In the genomic region with DNA sequence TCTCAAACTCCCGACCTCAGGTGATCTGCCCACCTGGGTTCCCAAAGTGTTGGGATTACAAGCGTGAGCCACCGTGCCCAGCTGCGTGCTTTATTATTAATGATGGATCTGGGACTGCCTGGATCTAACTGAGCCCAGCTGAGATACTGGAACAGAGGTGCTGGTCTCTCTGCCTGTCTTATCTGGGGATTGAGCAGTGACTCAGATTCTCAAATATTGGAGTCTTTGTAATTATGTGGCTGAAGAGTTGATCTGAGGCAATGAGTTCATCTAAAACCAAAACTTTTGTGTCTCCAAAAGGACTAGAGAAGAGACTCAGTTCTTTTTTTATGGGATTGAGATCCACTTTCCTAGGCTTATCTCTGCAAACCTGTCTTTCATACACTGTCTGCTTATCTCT, we compare ENCODE assay signal across 20 cellular contexts.
DNase-seq lines count a peak whose midpoint lies in the region; TF ChIP-seq lines count a peak whose summit lies in the region.
"Had no signal": no experiment of that assay in that cellular context is flagged by ENCODE, and none has a peak within 500 bp of the region (broad histone marks: within the 10 kb centered on the region; RNA-seq: fewer than 3 reads in every experiment).

No MANE protein-coding gene starts in this region.

- DNase-seq in LNCaP clone FGC (ENCODE audit: low read depth) (no peak), astrocyte of the hippocampus (ENCODE audit: low read depth, low spot score) (peak; percentile 11), iris pigment epithelial cell (ENCODE audit: low read depth) (peak; percentile 59), cerebellar nuclear complex (lab: John Stamatoyannopoulos, UW) (no peak), NCI-H1694 (lab: John Stamatoyannopoulos, UW) (no peak)
- DNase-seq in NK-92 treated with Interleukin-12 subunit alpha and Interleukin-12 subunit beta, amount 100 ng/mL, for 24 hours (lab: John Stamatoyannopoulos, UW), result no peak
- no peak for DNase-seq in activated naive CD4-positive, alpha-beta T cell (lab: John Stamatoyannopoulos, UW)
- DNase-seq: 8988T; Caco-2; CD4-positive, alpha-beta T cell; DMS153; H9; Karpas-422; MM.1S; NCI-H1092 treated with DMSO at 0.1 percent for 48 hours; NCI-H146; NCI-H2081 treated with DMSO at 0.1 percent for 48 hours; Right ventricle myocardium superior had no signal

- TF ChIP-seq CTCF in C4-2B (conservative IDR thresholded peaks at IDR 0.05) (no peak), LNCaP clone FGC (IDR thresholded peaks at IDR 0.05; ENCODE audit: control insufficient read depth, extremely low read depth, insufficient read depth) (no peak)

- peak overlapping the region; percentile 40 for H3K4me3 ChIP-seq in LNCaP clone FGC (ENCODE audit: low read depth, low read length)

- H3K27ac ChIP-seq in C4-2B, result peak overlapping the region; percentile 93
- H3K27ac ChIP-seq: HL-60 had no signal

Comparison
In these comparisons a context has a peak if more than half of its experiments do, and no peak if none do; other contexts are left out.
1. DNase-seq: peak in astrocyte of the hippocampus (single experiment) and iris pigment epithelial cell (single experiment); none in LNCaP clone FGC (single experiment), NK-92 treated with Interleukin-12 subunit alpha and Interleukin-12 subunit beta, amount 100 ng/mL, for 24 hours (single experiment), cerebellar nuclear complex (0 of 2), activated naive CD4-positive, alpha-beta T cell (0 of 4) and NCI-H1694 (single experiment).